In genomic region chr9:4030751-4031150, GRCh38 we compare ENCODE assay signal across 30 cellular contexts.
"Had no signal": no experiment of that assay in that cellular context is flagged by ENCODE, and none has a peak within 500 bp of the region (broad histone marks: within the 10 kb centered on the region; RNA-seq: fewer than 3 reads in every experiment).

No MANE protein-coding gene starts in this region.

- H3K36me3 Mint-ChIP-seq: activated CD8-positive, alpha-beta memory T cell treated with anti-CD3 and anti-CD28 coated beads, Interleukin-2, amount 10 ng/mL, durations not matched to agents 7 days and 5 days; activated naive CD4-positive, alpha-beta T cell treated with anti-CD3 and anti-CD28 coated beads, Interleukin-2, amount 50 U/mL, for 24 hours; brain; mesothelial cell of epicardium had no signal

- H3K4me3 ChIP-seq: esophagus muscularis mucosa, heart right ventricle, right atrium auricular region, transverse colon had no signal

- H3K4me3 Mint-ChIP-seq: activated B cell treated with CpG ODN at 0.5 μM for 24 hours; activated CD8-positive, alpha-beta memory T cell treated with anti-CD3 and anti-CD28 coated beads, Interleukin-2, amount 10 ng/mL, durations not matched to agents 7 days and 5 days; activated CD8-positive, alpha-beta T cell treated with anti-CD3 and anti-CD28 coated beads for 36 hours; activated naive CD4-positive, alpha-beta T cell treated with anti-CD3 and anti-CD28 coated beads, Interleukin-2, amount 50 U/mL, for 24 hours; activated naive CD8-positive, alpha-beta T cell treated with anti-CD3 and anti-CD28 coated beads, Interleukin-2, amount 50 U/mL, for 24 hours; brain; mesothelial cell of epicardium; naive thymus-derived CD4-positive, alpha-beta T cell; neural crest cell; T-helper 2 cell treated with Interferon-gamma antibody and Interleukin-4, amounts not matched to agents 5 μg/mL and 100 μg/mL, for 36 hours had no signal

- H3K9me3 ChIP-seq: esophagus muscularis mucosa, heart right ventricle, right atrium auricular region, transverse colon had no signal

- H3K27me3 ChIP-seq: esophagus muscularis mucosa, heart right ventricle, right atrium auricular region, transverse colon had no signal

- ATAC-seq: activated CD8-positive, alpha-beta memory T cell treated with anti-CD3 and anti-CD28 coated beads, Interleukin-2, amount 10 ng/mL, durations not matched to agents 7 days and 5 days; activated CD8-positive, alpha-beta T cell treated with anti-CD3 and anti-CD28 coated beads for 36 hours; activated naive CD8-positive, alpha-beta T cell treated with anti-CD3 and anti-CD28 coated beads, Interleukin-2, amount 50 U/mL, for 24 hours; heart right ventricle; left ventricle myocardium superior; naive thymus-derived CD4-positive, alpha-beta T cell had no signal

- DNase-seq: activated B cell treated with CpG ODN at 0.5 μM for 24 hours; activated CD4-positive, alpha-beta T cell treated with anti-CD3 and anti-CD28 coated beads, Interleukin-2, amount 50 U/mL, for 1 hour; activated CD8-positive, alpha-beta memory T cell treated with anti-CD3 and anti-CD28 coated beads, Interleukin-2, amount 10 ng/mL, durations not matched to agents 7 days and 5 days; activated CD8-positive, alpha-beta T cell treated with anti-CD3 and anti-CD28 coated beads for 36 hours; activated naive CD8-positive, alpha-beta T cell treated with anti-CD3 and anti-CD28 coated beads, Interleukin-2, amount 50 U/mL, for 24 hours; activated T-cell treated with anti-CD3 and anti-CD28 coated beads, Interleukin-2, amount 50 U/mL, for 48 hours; amygdala; central memory CD4-positive, alpha-beta T cell; dermis blood vessel endothelial cell; effector CD4-positive, alpha-beta T cell; foreskin melanocyte; heart right ventricle; left ventricle myocardium superior; naive thymus-derived CD4-positive, alpha-beta T cell; occipital lobe; stimulated activated CD4-positive, alpha-beta T cell treated with anti-CD3 and anti-CD28 coated beads, Interleukin-2, amount 100 ng/mL, for 48 hours; stimulated activated naive CD4-positive, alpha-beta T cell treated with Interleukin-2 at 50 U/mL for 16 hours; T-helper 1 cell; transverse colon had no signal

- H3K27me3 Mint-ChIP-seq: activated B cell treated with CpG ODN at 0.5 μM for 24 hours had no signal

- H3K27ac ChIP-seq: esophagus muscularis mucosa, heart right ventricle, right atrium auricular region, transverse colon had no signal

- H3K9me3 Mint-ChIP-seq: activated B cell treated with CpG ODN at 0.5 μM for 24 hours; activated CD8-positive, alpha-beta T cell treated with anti-CD3 and anti-CD28 coated beads for 36 hours; activated naive CD4-positive, alpha-beta T cell treated with anti-CD3 and anti-CD28 coated beads, Interleukin-2, amount 50 U/mL, for 24 hours; activated naive CD8-positive, alpha-beta T cell treated with anti-CD3 and anti-CD28 coated beads, Interleukin-2, amount 50 U/mL, for 24 hours; activated T-helper 2 cell treated with anti-CD3 and anti-CD28 coated beads, Interferon-gamma antibody, Interleukin-2, Interleukin-4, amounts not matched to agents 10 μg/mL and 5 μg/mL and 100 μg/mL, durations not matched to agents 14 hours and 24 hours and 36 hours; neural crest cell; T-helper 2 cell treated with Interferon-gamma antibody and Interleukin-4, amounts not matched to agents 5 μg/mL and 100 μg/mL, for 36 hours had no signal

- H3K36me3 ChIP-seq: esophagus muscularis mucosa, heart right ventricle, right atrium auricular region, transverse colon had no signal

- H3K4me1 Mint-ChIP-seq: activated B cell treated with CpG ODN at 0.5 μM for 24 hours; activated CD8-positive, alpha-beta memory T cell treated with anti-CD3 and anti-CD28 coated beads, Interleukin-2, amount 10 ng/mL, durations not matched to agents 7 days and 5 days; activated naive CD4-positive, alpha-beta T cell treated with anti-CD3 and anti-CD28 coated beads, Interleukin-2, amount 50 U/mL, for 24 hours; activated naive CD8-positive, alpha-beta T cell treated with anti-CD3 and anti-CD28 coated beads, Interleukin-2, amount 50 U/mL, for 24 hours; mesothelial cell of epicardium; naive thymus-derived CD4-positive, alpha-beta T cell had no signal

- FAIRE-seq: colon, islet of Langerhans, urothelium cell line had no signal

- H3K27ac Mint-ChIP-seq: activated B cell treated with CpG ODN at 0.5 μM for 24 hours; activated CD8-positive, alpha-beta memory T cell treated with anti-CD3 and anti-CD28 coated beads, Interleukin-2, amount 10 ng/mL, durations not matched to agents 7 days and 5 days; activated CD8-positive, alpha-beta T cell treated with anti-CD3 and anti-CD28 coated beads for 36 hours; activated naive CD4-positive, alpha-beta T cell treated with anti-CD3 and anti-CD28 coated beads, Interleukin-2, amount 50 U/mL, for 24 hours; activated naive CD8-positive, alpha-beta T cell treated with anti-CD3 and anti-CD28 coated beads, Interleukin-2, amount 50 U/mL, for 24 hours; activated T-helper 2 cell treated with anti-CD3 and anti-CD28 coated beads, Interferon-gamma antibody, Interleukin-2, Interleukin-4, amounts not matched to agents 10 μg/mL and 5 μg/mL and 100 μg/mL, durations not matched to agents 14 hours and 24 hours and 36 hours; brain; mesothelial cell of epicardium; naive thymus-derived CD4-positive, alpha-beta T cell; T-helper 2 cell treated with Interferon-gamma antibody and Interleukin-4, amounts not matched to agents 5 μg/mL and 100 μg/mL, for 36 hours had no signal

- H3K4me1 ChIP-seq: esophagus muscularis mucosa, heart right ventricle, right atrium auricular region, transverse colon had no signal
